Comparison of ENCODE assay signal across 8 cellular contexts in the genomic region with DNA sequence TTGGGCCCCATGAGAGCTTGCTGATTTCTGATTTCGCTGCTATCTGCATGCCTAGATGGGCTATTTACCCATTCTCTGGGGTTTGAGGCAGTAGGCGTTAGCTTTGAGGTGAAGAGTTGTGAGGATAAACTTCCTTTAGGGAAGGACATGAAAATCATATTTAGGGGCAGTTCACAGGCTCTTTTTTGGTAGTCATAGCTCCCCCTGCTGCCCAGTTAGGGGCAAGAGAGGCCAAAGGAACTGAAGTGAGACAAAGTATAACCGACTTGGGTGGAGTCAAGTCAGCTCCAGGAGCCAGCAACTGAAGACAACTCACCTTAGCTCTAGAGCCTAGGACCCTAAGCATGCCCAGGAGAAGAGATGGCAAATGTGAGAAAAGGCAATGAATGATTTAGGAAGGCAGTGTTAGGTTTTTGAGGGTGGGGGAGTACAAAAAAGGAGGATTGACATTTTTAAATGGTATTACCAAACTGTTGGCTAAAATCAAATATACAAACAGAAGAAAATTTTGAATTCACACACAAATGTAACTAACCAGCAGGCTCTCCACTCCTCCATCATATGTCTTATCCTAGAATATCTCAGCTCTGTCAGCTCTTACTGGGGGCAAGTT.
DNase-seq lines count a peak whose midpoint lies in the region; ATAC-seq and TF ChIP-seq lines count a peak whose summit lies in the region.

No MANE protein-coding gene starts in this region.

- no peak overlapping the region for H3K27ac Mint-ChIP-seq in CD8-positive, alpha-beta memory T cell
- H3K27ac Mint-ChIP-seq in neural progenitor cell, result no peak overlapping the region

- H3K4me2 ChIP-seq in OCI-LY1 (ENCODE audit: low read length) (no peak overlapping the region), neural progenitor cell (no peak overlapping the region)

- H3K27me3 Mint-ChIP-seq in CD8-positive, alpha-beta memory T cell, result peaks cover 2 to 45% of the 10 kb centered on the region in 2 donors
- H3K27me3 Mint-ChIP-seq in neural progenitor cell (ENCODE audit: insufficient read depth, low read depth), result peaks cover 4% of the 10 kb centered on the region

- no peaks in the 10 kb centered on the region for H3K27me3 ChIP-seq in CD8-positive, alpha-beta memory T cell (ENCODE audit: insufficient read depth, low read length, poor library complexity, severe bottlenecking)
- no peaks in the 10 kb centered on the region for H3K27me3 ChIP-seq in OCI-LY1 (ENCODE audit: insufficient read depth, low read length)
- no peaks in the 10 kb centered on the region for H3K27me3 ChIP-seq in neural progenitor cell
- H3K27me3 ChIP-seq in suprapubic skin, result no peaks in the 10 kb centered on the region

- TF ChIP-seq EP300 in suprapubic skin (IDR thresholded peaks at IDR 0.05), result no peak

- no peaks in the 10 kb centered on the region for H3K36me3 ChIP-seq in CD8-positive, alpha-beta memory T cell (ENCODE audit: insufficient read depth, low read length)
- no peaks in the 10 kb centered on the region for H3K36me3 ChIP-seq in OCI-LY1 (ENCODE audit: insufficient read depth, low read length)
- no peaks in the 10 kb centered on the region for H3K36me3 ChIP-seq in neural progenitor cell
- no peaks in the 10 kb centered on the region for H3K36me3 ChIP-seq in suprapubic skin

- H3K9me3 ChIP-seq in CD8-positive, alpha-beta memory T cell (ENCODE audit: low read length), result no peaks in the 10 kb centered on the region
- H3K9me3 ChIP-seq in OCI-LY1 (ENCODE audit: low read length), result no peaks in the 10 kb centered on the region
- H3K9me3 ChIP-seq in neural progenitor cell (ENCODE audit: low read depth), result no peaks in the 10 kb centered on the region
- no peaks in the 10 kb centered on the region for H3K9me3 ChIP-seq in suprapubic skin

- H2AFZ ChIP-seq in OCI-LY1 (ENCODE audit: low read length) (no peak overlapping the region), neural progenitor cell (replicated peaks) (no peak overlapping the region)

- TF ChIP-seq CTCF in OCI-LY1 (IDR thresholded peaks at IDR 0.05; ENCODE audit: low read length) (peak; percentile 84), neural progenitor cell (IDR thresholded peaks at IDR 0.05) (peak; percentile 85), suprapubic skin (IDR thresholded peaks at IDR 0.05) (peak; percentile 33 to 71)

- 34% methylated on average over 3 of the region's 3 CpGs for WGBS in suprapubic skin

- POLR2A ChIA-PET in CD8-positive, alpha-beta memory T cell (lab: Charles Lee), result no interaction called here

- H3K4me3 Mint-ChIP-seq in CD8-positive, alpha-beta memory T cell, result no peak overlapping the region
- H3K4me3 Mint-ChIP-seq in neural progenitor cell, result no peak overlapping the region

- ATAC-seq in GM19455 (IDR thresholded peaks at IDR 0.05; ENCODE audit: unreplicated experiment), result peak; percentile 86

- H3K27ac ChIP-seq in CD8-positive, alpha-beta memory T cell (ENCODE audit: low read depth, low read length), result no peak overlapping the region
- H3K27ac ChIP-seq in OCI-LY1 (ENCODE audit: low read depth, low read length, poor library complexity, severe bottlenecking) (no peak overlapping the region), neural progenitor cell (no peak overlapping the region), suprapubic skin (no peak overlapping the region)

- H3K79me2 ChIP-seq in OCI-LY1 (ENCODE audit: insufficient read depth, low read length), result no peaks in the 10 kb centered on the region
- H3K79me2 ChIP-seq in neural progenitor cell (ENCODE audit: low read depth), result no peaks in the 10 kb centered on the region

- H4K20me1 ChIP-seq in OCI-LY1 (ENCODE audit: insufficient read depth, low read length), result no peaks in the 10 kb centered on the region
- no peaks in the 10 kb centered on the region for H4K20me1 ChIP-seq in neural progenitor cell (ENCODE audit: low read depth)

- no peak overlapping the region for H3K4me3 ChIP-seq in CD8-positive, alpha-beta memory T cell (ENCODE audit: low read length)
- no peak overlapping the region for H3K4me3 ChIP-seq in OCI-LY1 (ENCODE audit: low read depth, low read length, poor library complexity, severe bottlenecking)
- H3K4me3 ChIP-seq in neural progenitor cell, result no peak overlapping the region
- H3K4me3 ChIP-seq in suprapubic skin, result no peak overlapping the region

- H3K9me3 Mint-ChIP-seq in CD8-positive, alpha-beta memory T cell, result no peaks in the 10 kb centered on the region
- H3K9me3 Mint-ChIP-seq in neural progenitor cell, result no peaks in the 10 kb centered on the region

- no peaks in the 10 kb centered on the region for H3K36me3 Mint-ChIP-seq in CD8-positive, alpha-beta memory T cell
- H3K36me3 Mint-ChIP-seq in neural progenitor cell, result no peaks in the 10 kb centered on the region

- no peaks in the 10 kb centered on the region for H3K4me1 ChIP-seq in CD8-positive, alpha-beta memory T cell (ENCODE audit: insufficient read depth, low read length)
- H3K4me1 ChIP-seq in OCI-LY1 (ENCODE audit: insufficient read depth, low read length, severe bottlenecking) (peaks cover 33% of the 10 kb centered on the region), neural progenitor cell (peaks cover 11% of the 10 kb centered on the region), suprapubic skin (peaks cover 4% of the 10 kb centered on the region)

- peak; percentile 3 to 62 (median 39) for DNase-seq in CD8-positive, alpha-beta memory T cell
- DNase-seq in HUDEP-2 (lab: John Stamatoyannopoulos, UW; ENCODE audit: unreplicated experiment in 76 of 76) (peak in 49 of 76 experiments; percentile 1 to 57 (median 18)), activated T-cell treated with anti-CD3 and anti-CD28 coated beads for 48 hours (ENCODE audit: low read depth) (peak; percentile 18), fibroblast of gingiva (ENCODE audit: low read depth) (peak; percentile 56), neural progenitor cell (ENCODE audit: low spot score) (peak; percentile 69), suprapubic skin (ENCODE audit: low spot score in 2 of 2) (no peak)

- no peaks in the 10 kb centered on the region for H3K4me1 Mint-ChIP-seq in CD8-positive, alpha-beta memory T cell
- H3K4me1 Mint-ChIP-seq in neural progenitor cell, result peaks cover 21% of the 10 kb centered on the region

- H3K9me2 ChIP-seq in OCI-LY1 (ENCODE audit: low read depth, low read length), result no peaks in the 10 kb centered on the region

- no peak for TF ChIP-seq POLR2A in suprapubic skin (IDR thresholded peaks at IDR 0.05)

- no peaks in the 10 kb centered on the region for H3F3A ChIP-seq in OCI-LY1 (ENCODE audit: insufficient read depth, low read length)
- H3F3A ChIP-seq in neural progenitor cell (ENCODE audit: low read depth), result no peaks in the 10 kb centered on the region

- CTCF ChIA-PET in CD8-positive, alpha-beta memory T cell (lab: Charles Lee), result interaction anchor here (0.6 to 3.4 kb wide), 17 partner anchors 9 to 677 kb away, joined by 3 to 26 read pairs (median 4); a partner anchor contains a TSS

- no peak overlapping the region for H3K9ac ChIP-seq in OCI-LY1 (ENCODE audit: low read length)
- H3K9ac ChIP-seq in neural progenitor cell, result no peak overlapping the region

Comparison
In these comparisons a context has a peak if more than half of its experiments do, and no peak if none do; other contexts are left out.
1. DNase-seq: peak in CD8-positive, alpha-beta memory T cell (5 of 5), HUDEP-2 (49 of 76), activated T-cell treated with anti-CD3 and anti-CD28 coated beads for 48 hours (single experiment), fibroblast of gingiva (single experiment) and neural progenitor cell (single experiment); none in suprapubic skin (0 of 2).
2. Peak in every context shown above with its lines, with median percentiles within 50 percentile points of each other: CTCF ChIP-seq.